Comparison of ENCODE assay signal across 8 cellular contexts in the genomic region with DNA sequence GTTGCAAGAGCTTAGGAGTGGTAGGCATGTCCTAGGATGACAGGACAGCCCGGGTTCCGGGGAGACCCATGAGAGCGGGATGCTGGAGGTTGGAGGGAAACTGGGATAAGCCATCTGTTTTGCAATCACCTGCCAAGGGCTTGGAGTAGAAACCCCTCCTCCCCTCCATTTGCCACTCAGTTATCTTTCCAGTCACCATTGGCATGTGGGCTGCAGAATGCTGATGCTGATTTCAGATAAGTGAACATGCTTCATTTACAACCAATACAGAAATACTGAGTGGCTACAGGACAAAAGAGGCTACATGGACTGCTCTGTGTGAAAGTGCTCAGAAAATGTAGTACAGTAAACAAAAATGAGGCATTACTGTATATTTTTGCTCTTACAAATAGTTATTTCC.
"Had no signal": no experiment of that assay in that cellular context is flagged by ENCODE, and none has a peak within 500 bp of the region (broad histone marks: within the 10 kb centered on the region; RNA-seq: fewer than 3 reads in every experiment).

No MANE protein-coding gene starts in this region.

- H3K4me2 ChIP-seq: GM23338 had no signal

- FAIRE-seq: H1, H54, HTR-8/SVneo had no signal

- H3K27ac Mint-ChIP-seq: GM23338, H9 had no signal

- H2AFZ ChIP-seq: GM23338 had no signal

- DNase-seq: H9, HCEC 1CT, IMR-90, KBM-7 had no signal

- H3K4me3 ChIP-seq: GM23338 had no signal

- ATAC-seq: GM23338 had no signal

- H3K4me3 Mint-ChIP-seq: GM23338, H9 had no signal

- H3K9me3 Mint-ChIP-seq: GM23338, H9 had no signal
